13 cellular contexts compared by ENCODE assay signal in genomic region chr7:111238891-111239290, GRCh38.
DNase-seq lines count a peak whose midpoint lies in the region; ATAC-seq and TF ChIP-seq lines count a peak whose summit lies in the region.
"Had no signal": no experiment of that assay in that cellular context is flagged by ENCODE, and none has a peak within 500 bp of the region (broad histone marks: within the 10 kb centered on the region; RNA-seq: fewer than 3 reads in every experiment).

No MANE protein-coding gene starts in this region.

- H2BK5ac ChIP-seq in IMR-90 (ENCODE audit: low read depth, low read length, poor library complexity, severe bottlenecking): peak overlapping the region; percentile 76

- TF ChIP-seq EP300 in gastroesophageal sphincter (IDR thresholded peaks at IDR 0.05): no peak

- H3K14ac ChIP-seq in IMR-90 (replicated peaks; ENCODE audit: low read depth, low read length): no peak overlapping the region

- no peak overlapping the region for H3K23ac ChIP-seq in IMR-90 (ENCODE audit: low read depth, low read length)

- no TSS peak for BruUV-seq in IMR-90 (replicated peaks; lab: Mats Ljungman, UMichigan)

- CTCF ChIA-PET in IMR-90 (lab: Yijun Ruan, JAX): no interaction called here

- no peaks in the 10 kb centered on the region for H3K4me1 ChIP-seq in IMR-90 (ENCODE audit: control insufficient read depth, insufficient read depth, low read length)
- H3K4me1 ChIP-seq in gastroesophageal sphincter: peaks cover 0 to 6% (median 0%) of the 10 kb centered on the region in 3 donors

- in situ Hi-C loops in IMR-90 (cut with MboI; ENCODE audit: low sequenced_read_pairs) (no loop called here), astrocyte of the cerebellum (cut with HindIII; ENCODE audit: low sequenced_read_pairs) (no loop called here)

- H3K9me3 ChIP-seq in IMR-90 (ENCODE audit: control insufficient read depth, insufficient read depth, low read length) (no peaks in the 10 kb centered on the region), gastroesophageal sphincter (no peaks in the 10 kb centered on the region)

- H2BK120ac ChIP-seq in IMR-90 (ENCODE audit: low read depth, low read length): no peak overlapping the region

- H3K56ac ChIP-seq in IMR-90 (ENCODE audit: extremely low read depth, insufficient read depth, low read length): no peak overlapping the region

- no peaks in the 10 kb centered on the region for H3K79me1 ChIP-seq in IMR-90 (ENCODE audit: low read depth in 1 of 2, low read length in 2 of 2)

- no peak overlapping the region; the same call in 1 of the 2 replicates for H3K9ac ChIP-seq in IMR-90 (ENCODE audit: low read depth, low read length)

- H3K27me3 ChIP-seq in IMR-90 (ENCODE audit: control insufficient read depth, insufficient read depth, low read length) (no peaks in the 10 kb centered on the region), gastroesophageal sphincter (no peaks in the 10 kb centered on the region)
- H3K27me3 ChIP-seq: tibial nerve had no signal

- H4K8ac ChIP-seq in IMR-90 (ENCODE audit: low read depth in 2 of 2, low read length in 2 of 2): no peak overlapping the region

- peak overlapping the region; percentile 80 for H3K18ac ChIP-seq in IMR-90 (ENCODE audit: low read depth, low read length)

- peak; percentile 22 for DNase-seq in IMR-90
- DNase-seq in astrocyte of the cerebellum (ENCODE audit: low read depth): peak; percentile 62
- DNase-seq in renal cortical epithelial cell (ENCODE audit: low read depth): peak; percentile 4
- DNase-seq: endodermal cell, MV-4-11, naive B cell, NCI-H524 had no signal

- H3K36me3 ChIP-seq in IMR-90 (ENCODE audit: control insufficient read depth, insufficient read depth, low read length) (no peaks in the 10 kb centered on the region), gastroesophageal sphincter (peaks cover 0 to 5% of the 10 kb centered on the region in 2 donors)

- H3K9me1 ChIP-seq in IMR-90 (ENCODE audit: insufficient read depth, low read length): no peaks in the 10 kb centered on the region

- TF ChIP-seq CTCF in IMR-90 (conservative IDR thresholded peaks at IDR 0.05; ENCODE audit: low read depth, low read length): no peak
- TF ChIP-seq CTCF in astrocyte of the cerebellum (IDR thresholded peaks at IDR 0.05; ENCODE audit: low read depth, low read length, missing control alignments): no peak
- TF ChIP-seq CTCF in gastroesophageal sphincter (IDR thresholded peaks at IDR 0.05): no peak

- intact Hi-C loops in IMR-90 (cut with micrococcal nuclease): no loop called here

- H2BK15ac ChIP-seq in IMR-90 (ENCODE audit: low read depth, low read length): no peak overlapping the region

- dilution Hi-C loops in IMR-90 (cut with HindIII; ENCODE audit: low sequenced_read_pairs, unreplicated experiment): no loop called here

- peak overlapping the region; percentile 52 for H3K4me3 ChIP-seq in IMR-90 (ENCODE audit: insufficient read depth, low read depth, low read length)
- H3K4me3 ChIP-seq in astrocyte of the cerebellum (ENCODE audit: low read depth, low read length): no peak overlapping the region
- H3K4me3 ChIP-seq in gastroesophageal sphincter: peak overlapping the region; percentile 21 to 22

- POLR2A ChIA-PET in IMR-90 (lab: Charles Lee; ENCODE audit: unreplicated experiment): no interaction called here

- no peak overlapping the region for H2BK20ac ChIP-seq in IMR-90 (ENCODE audit: low read depth, low read length)

- H4K5ac ChIP-seq in IMR-90 (ENCODE audit: low read depth, low read length): peak overlapping the region; percentile 84; the same call in 1 of the 2 replicates

- TF ChIP-seq POLR2A in IMR-90 (IDR thresholded peaks at IDR 0.05; ENCODE audit: low read depth, low read length): no peak
- TF ChIP-seq POLR2A in gastroesophageal sphincter (IDR thresholded peaks at IDR 0.05): no peak

- no peak for TF ChIP-seq RAD21 in IMR-90 (IDR thresholded peaks at IDR 0.05; ENCODE audit: low read length)

- H2AK9ac ChIP-seq in IMR-90 (replicated peaks; ENCODE audit: low read depth, low read length, poor library complexity): no peak overlapping the region

- H2AK5ac ChIP-seq in IMR-90 (ENCODE audit: low read depth, low read length): no peak overlapping the region

- H4K20me1 ChIP-seq in IMR-90 (ENCODE audit: insufficient read depth, low read length): no peaks in the 10 kb centered on the region

- ATAC-seq in IMR-90 (ENCODE audit: low read depth): peak; percentile 35
- ATAC-seq in gastroesophageal sphincter: no peak
- no peak for ATAC-seq in HG02885 (IDR thresholded peaks at IDR 0.05; ENCODE audit: poor library complexity, unreplicated experiment)
- no peak for ATAC-seq in GM18502 (IDR thresholded peaks at IDR 0.05; ENCODE audit: poor library complexity, unreplicated experiment)
- ATAC-seq in HG03520 (IDR thresholded peaks at IDR 0.05; ENCODE audit: unreplicated experiment): no peak
- ATAC-seq in HG03025 (IDR thresholded peaks at IDR 0.05; ENCODE audit: low FRiP score, unreplicated experiment): no peak

- no CpG with 5 or more reads among the region's 1 CpG for WGBS in IMR-90 (ENCODE audit: extremely low coverage in 2 of 2, insufficient read length in 1 of 2), 2 experiments
- 43 to 50% methylated on average over 1 of the region's 1 CpG for WGBS in gastroesophageal sphincter (ENCODE audit: low coverage in 1 of 2), 2 donors

- H2AFZ ChIP-seq in IMR-90 (replicated peaks; ENCODE audit: low read length, poor library complexity): no peak overlapping the region

- peak overlapping the region; percentile 9; the same call in 1 of the 2 replicates for H3K4ac ChIP-seq in IMR-90 (ENCODE audit: low read depth, low read length)

- H3K4me2 ChIP-seq in IMR-90 (ENCODE audit: low read depth, low read length): peak overlapping the region; percentile 100

- H4K91ac ChIP-seq in IMR-90 (ENCODE audit: insufficient read depth, low read depth, low read length): no peak overlapping the region

- H3K27ac ChIP-seq in IMR-90 (ENCODE audit: insufficient read depth, low read length) (peak overlapping the region; percentile 64; the same call in 1 of the 2 replicates), gastroesophageal sphincter (peak overlapping the region in 1 of 4 donors; percentile 12)

TF ChIP-seq in IMR-90, 13 proteins besides CTCF, POLR2A, EP300 and RAD21:
- TF ChIP-seq RFX5 (IDR thresholded peaks at IDR 0.05; ENCODE audit: low read depth, low read length) (no peak), CHD1 (IDR thresholded peaks at IDR 0.05; ENCODE audit: low read depth, low read length) (no peak), MAZ (IDR thresholded peaks at IDR 0.05; ENCODE audit: borderline replicate concordance, low read depth, low read length) (no peak), MAFK (IDR thresholded peaks at IDR 0.05; ENCODE audit: low read depth, low read length) (no peak), NFE2L2 (IDR thresholded peaks at IDR 0.05; ENCODE audit: low read depth, low read length) (no peak), MXI1 (IDR thresholded peaks at IDR 0.05; ENCODE audit: borderline replicate concordance, low read depth, low read length) (no peak), SMC3 (IDR thresholded peaks at IDR 0.05; ENCODE audit: low read depth, low read length) (no peak), USF2 (IDR thresholded peaks at IDR 0.05; ENCODE audit: low read depth, low read length) (no peak), BHLHE40 (IDR thresholded peaks at IDR 0.05; ENCODE audit: low read depth, low read length) (no peak), FOS (IDR thresholded peaks at IDR 0.05; ENCODE audit: low read depth, low read length) (no peak), CEBPB (IDR thresholded peaks at IDR 0.05; ENCODE audit: low read depth, low read length) (no peak), RCOR1 (IDR thresholded peaks at IDR 0.05; ENCODE audit: insufficient replicate concordance, low read length) (no peak), ELK1 (IDR thresholded peaks at IDR 0.05; ENCODE audit: borderline replicate concordance, low read depth, low read length) (no peak)
TF ChIP-seq in IMR-90: peak in this region for 0.

Comparison
In these comparisons a context has a peak if more than half of its experiments do, and no peak if none do; other contexts are left out.
1. DNase-seq: peak in every context shown above with its lines; median percentile 62 in astrocyte of the cerebellum; 22 in IMR-90; 4 in renal cortical epithelial cell.